ENCODE assay signal across 15 cellular contexts in genomic region chr1:206691604-206692003, GRCh38. TPM values are rescaled to one million over a fixed set of nuclear protein-coding genes. Genes with fewer than 3 reads are reported as not detected.
A peak's percentile ranks its signal among the peaks of the same experiment; 100 is the strongest.
DNase-seq lines count a peak whose midpoint lies in the region; ATAC-seq, FAIRE-seq and TF ChIP-seq lines count a peak whose summit lies in the region.
"Had no signal": no experiment of that assay in that cellular context is flagged by ENCODE, and none has a peak within 500 bp of the region (broad histone marks: within the 10 kb centered on the region; RNA-seq: fewer than 3 reads in every experiment).

No MANE protein-coding gene starts in this region.

- peaks cover 3% of the 10 kb centered on the region; the same call in 1 of the 2 replicates for H3K9me3 ChIP-seq in BLaER1
- H3K9me3 ChIP-seq in K562 (replicated peaks; ENCODE audit: control insufficient read depth, insufficient read depth, low read depth, low read length) = no peaks in the 10 kb centered on the region
- no peaks in the 10 kb centered on the region for H3K9me3 ChIP-seq in pancreas
- no peaks in the 10 kb centered on the region for H3K9me3 ChIP-seq in MG63
- H3K9me3 ChIP-seq: SK-N-SH, thyroid gland had no signal

- CTCF ChIA-PET in K562 (lab: Yijun Ruan, JAX; ENCODE audit: low intra/inter-chr PET ratio) = interaction anchor here (0.6 kb wide), 1 partner anchor 225 kb away, joined by 3 read pairs; no protein-coding TSS in a partner anchor

- no peak for TF ChIP-seq POLR2A in K562 (conservative IDR thresholded peaks at IDR 0.05)

- no peak overlapping the region for H2AFZ ChIP-seq in K562 (ENCODE audit: low read depth, low read length)

- peak in 2 of 4 experiments; percentile 20 to 55 for DNase-seq in K562 (ENCODE audit: extremely low read depth in 1 of 4, low spot score in 3 of 4)
- peak; percentile 64 for DNase-seq in left ventricle myocardium superior
- peak in 2 of 6 donors; percentile 29 to 59 for DNase-seq in pancreas
- no peak for DNase-seq in MG63
- no peak for DNase-seq in activated naive CD8-positive, alpha-beta T cell treated with anti-CD3 and anti-CD28 coated beads for 36 hours
- no peak for DNase-seq in activated gamma-delta T cell treated with Interleukin-2 at 50 U/mL for 16 hours
- DNase-seq: activated CD4-positive, CD25-positive, alpha-beta regulatory T cell; EL; NCI-H524 treated with DMSO at 0.1 percent for 48 hours; SK-N-SH; thyroid gland had no signal

- H3K4me1 Mint-ChIP-seq in activated naive CD8-positive, alpha-beta T cell treated with anti-CD3 and anti-CD28 coated beads for 36 hours = peaks cover 52% of the 10 kb centered on the region

- POLR2A ChIA-PET in K562 (lab: Yijun Ruan, JAX) = interaction anchor here (0.5 to 10.1 kb wide), 14 partner anchors 8 to 891 kb away, joined by 3 to 130 read pairs (median 3); partner anchors contain the start of gene FCMR

- peaks cover 22% of the 10 kb centered on the region for H3K9me1 ChIP-seq in K562 (ENCODE audit: control insufficient read depth, insufficient read depth, low read length)

- no peak overlapping the region for H3K4me3 Mint-ChIP-seq in activated naive CD8-positive, alpha-beta T cell treated with anti-CD3 and anti-CD28 coated beads for 36 hours
- H3K4me3 Mint-ChIP-seq: activated T-helper 1 cell treated with anti-CD3 and anti-CD28 coated beads, Interleukin-12 subunit alpha, Interleukin-12 subunit beta, Interleukin-2, Interleukin-4 antibody, amounts not matched to agents 30 ng/mL and 10 ng/mL and 1 ng/mL, durations not matched to agents 14 hours and 24 hours and 36 hours had no signal

- H3K27ac ChIP-seq in BLaER1 (peak overlapping the region; percentile 73), K562 (ENCODE audit: extremely low read depth, low read depth, low read length) (no peak overlapping the region), pancreas (peak overlapping the region in 3 of 4 donors; percentile 44 to 69 (median 64))
- H3K27ac ChIP-seq: epithelial cell of prostate had no signal

- TF ChIP-seq CTCF in K562 (IDR thresholded peaks at IDR 0.05 in 2 of 3, conservative IDR thresholded peaks at IDR 0.05 in 1 of 3; ENCODE audit: insufficient read depth in 2 of 3, low read depth in 1 of 3, low read length in 3 of 3) (no peak), pancreas (IDR thresholded peaks at IDR 0.05) (no peak)

- intact Hi-C loops in K562 (cut with micrococcal nuclease) = no loop called here
- intact Hi-C loops in left ventricle myocardium superior (cut with micrococcal nuclease) = no loop called here
- intact Hi-C loops in pancreas (cut with DNase I) = no loop called here

- TF ChIP-seq EP300 in K562 (IDR thresholded peaks at IDR 0.05; ENCODE audit: low read length) = no peak

- H3K36me3 ChIP-seq in BLaER1 (peaks cover 70% of the 10 kb centered on the region), K562 (ENCODE audit: control insufficient read depth, insufficient read depth, low read length) (peaks cover 34% of the 10 kb centered on the region; the same call in 2 of the 3 replicates), pancreas (no peaks in the 10 kb centered on the region), MG63 (peaks cover 14% of the 10 kb centered on the region)
- H3K36me3 ChIP-seq: thyroid gland had no signal

- H3K27me3 Mint-ChIP-seq in activated naive CD8-positive, alpha-beta T cell treated with anti-CD3 and anti-CD28 coated beads for 36 hours = no peaks in the 10 kb centered on the region

- H3K36me3 Mint-ChIP-seq in activated naive CD8-positive, alpha-beta T cell treated with anti-CD3 and anti-CD28 coated beads for 36 hours = peaks cover 9% of the 10 kb centered on the region

- peak overlapping the region; percentile 74 for H3K9ac ChIP-seq in BLaER1
- peak overlapping the region in 1 of 2 experiments; percentile 81; a peak in 2 of 4 replicates for H3K9ac ChIP-seq in K562 (ENCODE audit: insufficient read depth in 1 of 2, low read depth in 2 of 2, low read length in 2 of 2)
- H3K9ac ChIP-seq: SK-N-SH had no signal

- peaks cover 100% of the 10 kb centered on the region for H4K20me1 ChIP-seq in BLaER1
- H4K20me1 ChIP-seq in K562 (replicated peaks; ENCODE audit: control insufficient read depth, insufficient read depth, low read length) = peaks cover 82% of the 10 kb centered on the region

- H3K27me3 ChIP-seq in BLaER1 (no peaks in the 10 kb centered on the region), K562 (ENCODE audit: control insufficient read depth in 2 of 2, insufficient read depth in 2 of 2, low read length in 2 of 2) (no peaks in the 10 kb centered on the region), pancreas (no peaks in the 10 kb centered on the region), MG63 (no peaks in the 10 kb centered on the region)
- H3K27me3 ChIP-seq: thyroid gland had no signal

- no TSS peak for BruUV-seq in K562 (replicated peaks; lab: Mats Ljungman, UMichigan)

- H3K4me1 ChIP-seq in BLaER1 (peaks cover 98% of the 10 kb centered on the region), K562 (replicated peaks in 1 of 2; ENCODE audit: control insufficient read depth in 2 of 2, insufficient read depth in 2 of 2, low read length in 2 of 2) (peaks cover 41 to 63% of the 10 kb centered on the region in 2 experiments), pancreas (peaks cover 67 to 74% (median 71%) of the 10 kb centered on the region in 3 donors)

- FAIRE-seq in K562 (lab: Jason Lieb, UNC) = no peak
- no peak for FAIRE-seq in pancreas (lab: Jason Lieb, UNC)

- H3K27ac Mint-ChIP-seq in activated naive CD8-positive, alpha-beta T cell treated with anti-CD3 and anti-CD28 coated beads for 36 hours = no peak overlapping the region
- H3K27ac Mint-ChIP-seq: activated T-helper 1 cell treated with anti-CD3 and anti-CD28 coated beads, Interleukin-12 subunit alpha, Interleukin-12 subunit beta, Interleukin-2, Interleukin-4 antibody, amounts not matched to agents 30 ng/mL and 10 ng/mL and 1 ng/mL, durations not matched to agents 14 hours and 24 hours and 36 hours had no signal

- in situ Hi-C loops in K562 (cut with MboI) = no loop called here

- ATAC-seq in K562 (peak; percentile 42), left ventricle myocardium superior (peak; percentile 26), pancreas (peak; percentile 23 to 44 (median 40)), GM19395 (IDR thresholded peaks at IDR 0.05; ENCODE audit: unreplicated experiment) (no peak)

- H3K4me3 ChIP-seq in BLaER1 (peak overlapping the region; percentile 47; the same call in 1 of the 2 replicates), K562 (no peak overlapping the region), pancreas (no peak overlapping the region), MG63 (no peak overlapping the region)
- H3K4me3 ChIP-seq: thyroid gland had no signal

- H3K9me3 Mint-ChIP-seq in activated naive CD8-positive, alpha-beta T cell treated with anti-CD3 and anti-CD28 coated beads for 36 hours = no peaks in the 10 kb centered on the region
- H3K9me3 Mint-ChIP-seq: activated T-helper 1 cell treated with anti-CD3 and anti-CD28 coated beads, Interleukin-12 subunit alpha, Interleukin-12 subunit beta, Interleukin-2, Interleukin-4 antibody, amounts not matched to agents 30 ng/mL and 10 ng/mL and 1 ng/mL, durations not matched to agents 14 hours and 24 hours and 36 hours had no signal

- H3K79me2 ChIP-seq in K562 (ENCODE audit: control insufficient read depth, insufficient read depth, low read length) = peaks cover 99% of the 10 kb centered on the region

- H3K4me2 ChIP-seq in BLaER1 (peak overlapping the region; percentile 90), K562 (ENCODE audit: insufficient read depth, low read length) (no peak overlapping the region)
- H3K4me2 ChIP-seq: SK-N-SH had no signal

- WGBS in K562 (ENCODE audit: insufficient coverage, low coverage, missing lambda C conversion rate) = 36% methylated on average over 8 of the region's 8 CpGs
- 11 to 17% methylated on average over 8 of the region's 8 CpGs for WGBS in pancreas, 2 donors

- TF ChIP-seq RAD21 in K562 (CRISPR knock-in tag; conservative IDR thresholded peaks at IDR 0.05 in 1 of 2, IDR thresholded peaks at IDR 0.05 in 1 of 2) = no peak

RNA-seq across cellular contexts. Expression of gene MAPKAPK2, which starts 6.9 kb away (rescaled TPM):
- 70.6 and 157 TPM in 2 replicates for total RNA-seq in K562 (2011; cell fraction: chromatin; rRNA removed; ENCODE audit: low replicate concordance)
- total RNA-seq in K562 (2011; cell fraction: nucleolus; rRNA removed) = 89.5 and 98.9 TPM in 2 replicates
- total RNA-seq in K562 (2011; cell fraction: nucleoplasm; rRNA removed) = 74.0 and 80.4 TPM in 2 replicates
- total RNA-seq in K562 (2014; rRNA removed) (52.1 and 57.2 TPM in 2 replicates), K562 (2014; rRNA removed; fragmentation: Illumina TruSeq; extraction: Trizol) (36.1 and 36.6 TPM in 2 replicates), K562 (2015; rRNA removed; fragmentation: Illumina TruSeq; extraction: Trizol) (33.3 and 35.6 TPM in 2 replicates), K562 (2021) (81.3 and 94.2 TPM in 2 replicates), left ventricle myocardium superior (228 TPM), pancreas (10 to 100 TPM; 28.3 to 55.7 (median 30.8) TPM)
- polyA plus RNA-seq in K562 (2011; rRNA removed) (66.5 and 72.1 TPM in 2 replicates), K562 (2014; fragmentation: Illumina TruSeq; extraction: Trizol) (73.6 and 78.3 TPM in 2 replicates), K562 (2014; fragmentation: Nextera tagmentation; extraction: Ambion mirVana) (1 to 10 TPM in 1 of 2 experiments, under 1 TPM in 1; 0.63 to 1.3 TPM), K562 (2014; rRNA removed) (53.4 and 57.2 TPM in 2 replicates), pancreas (10 to 100 TPM; 38.8 to 48.9 TPM)
- 68.3 and 74.8 TPM in 2 replicates for polyA plus RNA-seq in K562 (2011; cell fraction: cytosol; rRNA removed)
- 140 and 167 TPM in 2 replicates for polyA plus RNA-seq in K562 (2011; cell fraction: nucleus; rRNA removed)
- polyA plus RNA-seq in K562 (2012) = 53.3 and 64.1 TPM in 2 replicates
- 48.3 and 60.9 TPM in 2 replicates for polyA minus RNA-seq in K562 (2011; rRNA and poly(A)+ RNA removed)
- polyA minus RNA-seq in K562 (2011; cell fraction: cytosol; rRNA and poly(A)+ RNA removed) = 37.6 and 41.0 TPM in 2 replicates
- 30.2 and 35.1 TPM in 2 replicates for polyA minus RNA-seq in K562 (2011; cell fraction: nucleus; rRNA and poly(A)+ RNA removed)
- total RNA-seq in MG63 (2014; rRNA removed; shearing (Covaris generic); ENCODE audit: low replicate concordance) = 28.1 and 32.3 TPM in 2 replicates
- total RNA-seq in activated naive CD8-positive, alpha-beta T cell treated with anti-CD3 and anti-CD28 coated beads for 36 hours = 10 to 100 TPM; 53.5 to 57.8 TPM

RNA-seq across cellular contexts. Expression of gene DYRK3, which starts 56.3 kb away (rescaled TPM):
- total RNA-seq in K562 (2011; cell fraction: chromatin; rRNA removed; ENCODE audit: low replicate concordance) = 39.6 and 56.6 TPM in 2 replicates
- 27.2 and 29.9 TPM in 2 replicates for total RNA-seq in K562 (2011; cell fraction: nucleolus; rRNA removed)
- 31.7 and 33.1 TPM in 2 replicates for total RNA-seq in K562 (2011; cell fraction: nucleoplasm; rRNA removed)
- 22.5 and 33.6 TPM in 2 replicates for total RNA-seq in K562 (2014; rRNA removed)
- total RNA-seq in K562 (2014; rRNA removed; fragmentation: Illumina TruSeq; extraction: Trizol) = 29.6 and 31.0 TPM in 2 replicates
- 23.3 and 25.7 TPM in 2 replicates for total RNA-seq in K562 (2015; rRNA removed; fragmentation: Illumina TruSeq; extraction: Trizol)
- 30.2 and 31.6 TPM in 2 replicates for total RNA-seq in K562 (2021)
- polyA plus RNA-seq in K562 (2011; rRNA removed) = 30.8 and 33.7 TPM in 2 replicates
- polyA plus RNA-seq in K562 (2011; cell fraction: cytosol; rRNA removed) = 14.5 and 17.4 TPM in 2 replicates
- polyA plus RNA-seq in K562 (2011; cell fraction: nucleus; rRNA removed) = 20.4 and 23.2 TPM in 2 replicates
- 17.0 and 17.6 TPM in 2 replicates for polyA plus RNA-seq in K562 (2012)
- polyA plus RNA-seq in K562 (2014; fragmentation: Illumina TruSeq; extraction: Trizol) = 24.8 and 30.2 TPM in 2 replicates
- polyA plus RNA-seq in K562 (2014; fragmentation: Nextera tagmentation; extraction: Ambion mirVana) = 1 to 10 TPM; 4.5 to 5.2 TPM
- polyA plus RNA-seq in K562 (2014; rRNA removed) = 16.3 and 20.2 TPM in 2 replicates
- polyA minus RNA-seq in K562 (2011; rRNA and poly(A)+ RNA removed) = 52.0 and 59.7 TPM in 2 replicates
- polyA minus RNA-seq in K562 (2011; cell fraction: cytosol; rRNA and poly(A)+ RNA removed) = 21.9 and 25.0 TPM in 2 replicates
- polyA minus RNA-seq in K562 (2011; cell fraction: nucleus; rRNA and poly(A)+ RNA removed) = 13.9 and 20.9 TPM in 2 replicates
- total RNA-seq in left ventricle myocardium superior = 22.2 TPM
- total RNA-seq in pancreas = 1 to 10 TPM; 2.3 to 7.0 (median 3.8) TPM
- 1 to 10 TPM; 2.4 to 4.8 TPM for polyA plus RNA-seq in pancreas
- total RNA-seq in MG63 (2014; rRNA removed; shearing (Covaris generic); ENCODE audit: low replicate concordance) = 19.3 and 20.2 TPM in 2 replicates
- 1 to 10 TPM; 5.2 to 5.3 TPM for total RNA-seq in activated naive CD8-positive, alpha-beta T cell treated with anti-CD3 and anti-CD28 coated beads for 36 hours
